Comparison of ENCODE assay signal across 11 cellular contexts in the genomic region with DNA sequence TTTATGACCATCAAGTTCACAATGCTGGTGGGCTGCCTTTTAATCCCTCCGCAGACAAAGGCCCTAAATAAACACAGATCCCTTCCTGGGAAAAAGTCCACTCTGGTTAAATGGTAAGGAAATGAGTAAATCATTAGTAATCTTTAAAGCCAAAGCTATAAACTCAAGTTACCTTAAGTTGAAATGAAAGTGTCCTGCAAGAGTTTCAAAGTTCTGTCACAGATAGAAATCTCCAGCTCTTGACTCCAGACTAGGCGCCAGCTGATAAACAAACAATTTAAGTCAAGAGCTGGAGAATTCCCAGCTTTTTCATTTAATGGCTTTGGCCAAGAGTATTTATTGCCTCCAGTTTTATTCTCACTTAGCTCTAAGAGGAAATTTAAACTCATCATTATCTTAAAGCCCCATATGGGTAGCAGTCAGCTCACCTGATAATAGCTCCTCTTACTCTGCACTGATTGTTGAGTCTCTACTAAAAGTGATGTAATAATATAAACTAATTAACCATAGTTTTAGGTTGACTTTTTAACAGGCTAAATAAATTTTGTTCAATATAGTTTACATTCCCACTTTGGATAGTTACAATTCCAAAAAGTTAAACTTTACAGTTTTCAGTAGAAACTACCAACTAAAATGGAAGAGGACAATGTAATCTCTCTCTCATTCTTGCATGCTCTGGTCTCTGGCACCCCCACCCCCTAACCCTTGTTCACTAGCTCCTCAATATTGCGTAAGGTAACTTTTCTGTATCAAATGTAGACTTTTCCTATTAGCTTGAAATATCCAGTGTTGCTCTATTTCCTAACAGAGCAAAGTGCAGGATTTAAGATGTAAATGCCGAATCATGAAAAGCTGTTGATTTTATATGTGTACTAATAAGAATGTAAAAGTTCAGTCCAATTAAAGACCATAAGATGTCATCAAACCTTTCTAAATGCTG. TPM values are rescaled to one million over a fixed set of nuclear protein-coding genes. Genes with fewer than 3 reads are reported as not detected.
DNase-seq lines count a peak whose midpoint lies in the region; ATAC-seq, FAIRE-seq and TF ChIP-seq lines count a peak whose summit lies in the region.
"Had no signal": no experiment of that assay in that cellular context is flagged by ENCODE, and none has a peak within 500 bp of the region (broad histone marks: within the 10 kb centered on the region; RNA-seq: fewer than 3 reads in every experiment).

No MANE protein-coding gene starts in this region.

- no peaks in the 10 kb centered on the region for H3K9me3 Mint-ChIP-seq in nephron
- H3K9me3 Mint-ChIP-seq: neural crest cell had no signal

- TF ChIP-seq POLR2A in adrenal gland (IDR thresholded peaks at IDR 0.05), result no peak

- ATAC-seq in HG02981 (IDR thresholded peaks at IDR 0.05; ENCODE audit: unreplicated experiment), result no peak
- no peak for ATAC-seq in HG03520 (IDR thresholded peaks at IDR 0.05; ENCODE audit: unreplicated experiment)
- ATAC-seq: activated CD4-positive, CD25-positive, alpha-beta regulatory T cell treated with anti-CD3 and anti-CD28 coated beads, Interleukin-2, amount 50 U/mL, for 24 hours had no signal

- no peak overlapping the region for H3K27ac ChIP-seq in adrenal gland

- no peak for FAIRE-seq in bronchial epithelial cell (lab: Jason Lieb, UNC)

- no peaks in the 10 kb centered on the region for H3K36me3 ChIP-seq in bronchial epithelial cell (ENCODE audit: control insufficient read depth, insufficient read depth, low read length)
- no peaks in the 10 kb centered on the region for H3K36me3 ChIP-seq in adrenal gland (replicated peaks in 1 of 2)

- H3K36me3 Mint-ChIP-seq in nephron (ENCODE audit: low read depth), result no peaks in the 10 kb centered on the region

- no peaks in the 10 kb centered on the region for H3K27me3 Mint-ChIP-seq in nephron (ENCODE audit: low read depth)

- WGBS in adrenal gland, 4 donors, result 90 to 96% (median 91%) methylated on average over 4 of the region's 4 CpGs

- no peak for TF ChIP-seq CTCF in bronchial epithelial cell (IDR thresholded peaks at IDR 0.05; ENCODE audit: insufficient read depth, low read length, severe bottlenecking)
- TF ChIP-seq CTCF in nephron (IDR thresholded peaks at IDR 0.05; ENCODE audit: unreplicated experiment in 3 of 3), result no peak
- no peak for TF ChIP-seq CTCF in adrenal gland (IDR thresholded peaks at IDR 0.05)

- H3K9me3 ChIP-seq in adrenal gland (replicated peaks in 1 of 3), result no peaks in the 10 kb centered on the region

- H3K4me1 ChIP-seq in adrenal gland (replicated peaks in 1 of 2), result no peaks in the 10 kb centered on the region

- H3K4me3 Mint-ChIP-seq in nephron, result peak overlapping the region in 1 of 3 experiments; percentile 39
- H3K4me3 Mint-ChIP-seq: neural crest cell had no signal

- H3K4me1 Mint-ChIP-seq in nephron, result peaks cover 28% of the 10 kb centered on the region

- DNase-seq in DMS79 treated with DMSO at 0.1 percent for 48 hours (lab: John Stamatoyannopoulos, UW) (peak; percentile 95), NCI-H1092 treated with DMSO at 0.1 percent for 48 hours (lab: John Stamatoyannopoulos, UW) (peak; percentile 83), bronchial epithelial cell (ENCODE audit: low read depth) (peak; percentile 58), adrenal gland (no peak), Kasumi-1 (lab: John Stamatoyannopoulos, UW) (no peak)
- DNase-seq: activated naive CD4-positive, alpha-beta T cell treated with anti-CD3 and anti-CD28 coated beads, Interleukin-2, amount 50 U/mL, for 16 hours had no signal

- intact Hi-C loops in adrenal gland (cut with DNase I), result no loop called here

- H3K4me3 ChIP-seq in bronchial epithelial cell (ENCODE audit: low read depth, low read length), result no peak overlapping the region
- no peak overlapping the region for H3K4me3 ChIP-seq in adrenal gland

- H3K27me3 ChIP-seq in bronchial epithelial cell (ENCODE audit: control insufficient read depth, insufficient read depth, low read length) (no peaks in the 10 kb centered on the region), adrenal gland (no peaks in the 10 kb centered on the region)

- H3K27ac Mint-ChIP-seq in nephron, result peak overlapping the region; percentile 60 to 88 (median 61)

RNA-seq across cellular contexts. Expression of gene HIBADH, which starts 56.1 kb away (rescaled TPM):
- total RNA-seq in bronchial epithelial cell, result 33.4 and 39.0 TPM in 2 replicates
- total RNA-seq in adrenal gland, result 100 to 1,000 TPM; 101 to 227 (median 134) TPM
- polyA plus RNA-seq in adrenal gland, result 100 to 1,000 TPM in 1 of 3 donors, 10 to 100 TPM in 2; 42.9 to 147 (median 51.2) TPM

Comparison
In these comparisons a context has a peak if more than half of its experiments do, and no peak if none do; other contexts are left out.
1. DNase-seq: peak in DMS79 treated with DMSO at 0.1 percent for 48 hours (single experiment), NCI-H1092 treated with DMSO at 0.1 percent for 48 hours (single experiment) and bronchial epithelial cell (single experiment); none in adrenal gland (0 of 7) and Kasumi-1 (0 of 2).